12 cellular contexts compared by ENCODE assay signal in the genomic region with DNA sequence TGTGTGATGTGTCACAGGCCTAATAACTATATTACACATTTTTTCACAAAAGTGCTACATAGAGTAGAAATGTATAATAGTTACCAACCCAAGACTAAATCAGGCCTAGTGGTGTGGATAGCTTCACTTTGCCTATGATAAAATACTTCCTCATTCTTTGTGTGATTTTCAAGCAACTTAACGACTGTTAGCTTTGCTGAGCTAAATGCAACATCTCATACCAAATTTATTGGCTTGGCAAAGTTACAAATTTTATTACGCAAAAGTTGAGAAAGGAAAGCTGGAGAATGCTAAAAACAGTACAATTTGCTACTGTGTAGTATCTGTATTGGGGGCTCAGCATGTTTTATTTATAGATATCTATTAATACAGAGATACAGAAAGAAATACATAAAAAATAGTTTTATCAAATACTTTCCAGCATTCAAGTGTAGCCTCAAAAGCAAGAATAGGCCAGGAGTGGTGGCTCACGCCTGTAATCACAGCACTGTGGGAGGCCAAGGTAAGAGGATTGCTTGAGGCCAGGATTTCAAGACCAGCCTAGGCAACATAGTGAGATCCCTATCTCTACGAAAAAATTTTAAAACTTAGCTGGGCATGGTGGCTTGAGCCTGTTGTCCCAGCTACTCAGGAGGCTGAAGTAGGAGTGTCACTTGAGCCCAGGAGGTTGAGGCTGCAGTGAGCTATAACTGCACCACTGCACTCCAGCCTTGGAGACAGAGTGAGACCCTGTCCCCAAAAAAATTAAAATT. TPM values are rescaled to one million over a fixed set of nuclear protein-coding genes. Genes with fewer than 3 reads are reported as not detected.
DNase-seq lines count a peak whose midpoint lies in the region; ATAC-seq and TF ChIP-seq lines count a peak whose summit lies in the region.
"Had no signal": no experiment of that assay in that cellular context is flagged by ENCODE, and none has a peak within 500 bp of the region (broad histone marks: within the 10 kb centered on the region; RNA-seq: fewer than 3 reads in every experiment).

No MANE protein-coding gene starts in this region.

- ATAC-seq in activated T-cell treated with anti-CD3 and anti-CD28 coated beads, Interleukin-2, amount 50 U/mL, for 4 hours: no peak

- no peaks in the 10 kb centered on the region for H3K36me3 Mint-ChIP-seq in mesothelial cell of epicardium
- H3K36me3 Mint-ChIP-seq in activated T-cell treated with anti-CD3 and anti-CD28 coated beads, Interleukin-2, amount 50 U/mL, for 4 hours (ENCODE audit: insufficient read depth): no peaks in the 10 kb centered on the region
- H3K36me3 Mint-ChIP-seq in activated CD4-positive, alpha-beta memory T cell treated with anti-CD3 and anti-CD28 coated beads for 36 hours: no peaks in the 10 kb centered on the region
- H3K36me3 Mint-ChIP-seq in activated CD4-positive, alpha-beta memory T cell treated with anti-CD3 and anti-CD28 coated beads, Interleukin-2, amount 10 ng/mL, durations not matched to agents 7 days and 5 days (ENCODE audit: low read depth): no peaks in the 10 kb centered on the region

- peaks cover 43% of the 10 kb centered on the region for H3K4me1 Mint-ChIP-seq in mesothelial cell of epicardium
- peaks cover 17% of the 10 kb centered on the region for H3K4me1 Mint-ChIP-seq in activated T-cell treated with anti-CD3 and anti-CD28 coated beads, Interleukin-2, amount 50 U/mL, for 4 hours (ENCODE audit: low read depth)
- peaks cover 16% of the 10 kb centered on the region for H3K4me1 Mint-ChIP-seq in activated CD4-positive, alpha-beta memory T cell treated with anti-CD3 and anti-CD28 coated beads for 36 hours (ENCODE audit: low read depth)
- H3K4me1 Mint-ChIP-seq in activated CD4-positive, alpha-beta memory T cell treated with anti-CD3 and anti-CD28 coated beads, Interleukin-2, amount 10 ng/mL, durations not matched to agents 7 days and 5 days: peaks cover 13% of the 10 kb centered on the region

- H3K27me3 Mint-ChIP-seq in mesothelial cell of epicardium (ENCODE audit: low read depth): peaks cover 2% of the 10 kb centered on the region
- peaks cover 28% of the 10 kb centered on the region for H3K27me3 Mint-ChIP-seq in activated T-cell treated with anti-CD3 and anti-CD28 coated beads, Interleukin-2, amount 50 U/mL, for 4 hours (ENCODE audit: low read depth)
- peaks cover 25% of the 10 kb centered on the region for H3K27me3 Mint-ChIP-seq in activated CD4-positive, alpha-beta memory T cell treated with anti-CD3 and anti-CD28 coated beads for 36 hours
- H3K27me3 Mint-ChIP-seq in activated CD4-positive, alpha-beta memory T cell treated with anti-CD3 and anti-CD28 coated beads, Interleukin-2, amount 10 ng/mL, durations not matched to agents 7 days and 5 days: peaks cover 42% of the 10 kb centered on the region

- no peak for TF ChIP-seq CTCF in mesothelial cell of epicardium (IDR thresholded peaks at IDR 0.05; ENCODE audit: unreplicated experiment)

- peak; percentile 53 for DNase-seq in AG20443 (ENCODE audit: low spot score)
- peak; percentile 34 for DNase-seq in KG1 (lab: John Stamatoyannopoulos, UW)
- DNase-seq in SKM-1 treated with dmso at 0.1 percent for 144 hours (lab: John Stamatoyannopoulos, UW; ENCODE audit: unreplicated experiment): peak; percentile 63
- DNase-seq in mesothelial cell of epicardium (ENCODE audit: low spot score in 2 of 2, unreplicated experiment in 2 of 2): no peak
- no peak for DNase-seq in activated T-cell treated with anti-CD3 and anti-CD28 coated beads, Interleukin-2, amount 50 U/mL, for 4 hours
- DNase-seq in activated CD4-positive, alpha-beta memory T cell treated with anti-CD3 and anti-CD28 coated beads for 36 hours: no peak
- DNase-seq in activated CD8-positive, alpha-beta memory T cell treated with anti-CD3 and anti-CD28 coated beads, Interleukin-2, amount 50 U/mL, for 4 hours: no peak
- DNase-seq in activated CD4-positive, alpha-beta memory T cell treated with anti-CD3 and anti-CD28 coated beads, Interleukin-2, amount 10 ng/mL, durations not matched to agents 7 days and 5 days: no peak
- DNase-seq: activated CD4-positive, CD25-positive, alpha-beta regulatory T cell treated with anti-CD3 and anti-CD28 coated beads, Interleukin-2, amount 50 U/mL, for 72 hours; C1 segment of cervical spinal cord; Karpas-422; upper lobe of left lung had no signal

- CTCF ChIA-PET in activated CD4-positive, alpha-beta memory T cell treated with anti-CD3 and anti-CD28 coated beads for 36 hours (lab: Charles Lee): interaction anchor here (0.6 to 6.7 kb wide), 7 partner anchors 11 to 854 kb away, joined by 3 to 82 read pairs (median 3); no protein-coding TSS in a partner anchor
- CTCF ChIA-PET in activated CD4-positive, alpha-beta memory T cell treated with anti-CD3 and anti-CD28 coated beads, Interleukin-2, amount 10 ng/mL, durations not matched to agents 7 days and 5 days (lab: Charles Lee): interaction anchor here (0.7 to 1.1 kb wide), 3 partner anchors 45 to 726 kb away, joined by 3 to 6 read pairs (median 3); no protein-coding TSS in a partner anchor

- H3K9me3 Mint-ChIP-seq in mesothelial cell of epicardium: no peaks in the 10 kb centered on the region
- no peaks in the 10 kb centered on the region for H3K9me3 Mint-ChIP-seq in activated T-cell treated with anti-CD3 and anti-CD28 coated beads, Interleukin-2, amount 50 U/mL, for 4 hours
- H3K9me3 Mint-ChIP-seq in activated CD4-positive, alpha-beta memory T cell treated with anti-CD3 and anti-CD28 coated beads for 36 hours: no peaks in the 10 kb centered on the region
- H3K9me3 Mint-ChIP-seq in activated CD4-positive, alpha-beta memory T cell treated with anti-CD3 and anti-CD28 coated beads, Interleukin-2, amount 10 ng/mL, durations not matched to agents 7 days and 5 days: no peaks in the 10 kb centered on the region

- no peak overlapping the region for H3K4me3 Mint-ChIP-seq in mesothelial cell of epicardium
- no peak overlapping the region for H3K4me3 Mint-ChIP-seq in activated T-cell treated with anti-CD3 and anti-CD28 coated beads, Interleukin-2, amount 50 U/mL, for 4 hours
- H3K4me3 Mint-ChIP-seq in activated CD4-positive, alpha-beta memory T cell treated with anti-CD3 and anti-CD28 coated beads for 36 hours: no peak overlapping the region
- no peak overlapping the region for H3K4me3 Mint-ChIP-seq in activated CD4-positive, alpha-beta memory T cell treated with anti-CD3 and anti-CD28 coated beads, Interleukin-2, amount 10 ng/mL, durations not matched to agents 7 days and 5 days

- H3K27ac Mint-ChIP-seq in mesothelial cell of epicardium: peak overlapping the region; percentile 71
- no peak overlapping the region for H3K27ac Mint-ChIP-seq in activated CD4-positive, alpha-beta memory T cell treated with anti-CD3 and anti-CD28 coated beads for 36 hours
- no peak overlapping the region for H3K27ac Mint-ChIP-seq in activated CD4-positive, alpha-beta memory T cell treated with anti-CD3 and anti-CD28 coated beads, Interleukin-2, amount 10 ng/mL, durations not matched to agents 7 days and 5 days

- POLR2A ChIA-PET in activated CD4-positive, alpha-beta memory T cell treated with anti-CD3 and anti-CD28 coated beads for 36 hours (lab: Charles Lee): interaction anchor here (0.6 kb wide), 1 partner anchor 686 kb away, joined by 3 read pairs; no protein-coding TSS in a partner anchor
- POLR2A ChIA-PET in activated CD4-positive, alpha-beta memory T cell treated with anti-CD3 and anti-CD28 coated beads, Interleukin-2, amount 10 ng/mL, durations not matched to agents 7 days and 5 days (lab: Charles Lee): no interaction called here

- intact Hi-C loops in activated CD4-positive, alpha-beta memory T cell treated with anti-CD3 and anti-CD28 coated beads for 36 hours (cut with micrococcal nuclease): no loop called here

RNA-seq across cellular contexts. Expression of a gene that starts 3.6 kb away (rescaled TPM):
- total RNA-seq in mesothelial cell of epicardium: 7.4 to 8.9 TPM (median 8.5 TPM) in 3 replicates
- under 1 TPM in 2 of 3 donors, not detected in 1; 0.24 to 0.25 TPM for total RNA-seq in activated T-cell treated with anti-CD3 and anti-CD28 coated beads, Interleukin-2, amount 50 U/mL, for 4 hours
- total RNA-seq in activated CD4-positive, alpha-beta memory T cell treated with anti-CD3 and anti-CD28 coated beads for 36 hours: not detected
- under 1 TPM in 1 of 2 experiments, not detected in 1; 0.10 TPM for total RNA-seq in activated CD4-positive, alpha-beta memory T cell treated with anti-CD3 and anti-CD28 coated beads, Interleukin-2, amount 10 ng/mL, durations not matched to agents 7 days and 5 days

Comparison
In these comparisons a context has a peak if more than half of its experiments do, and no peak if none do; other contexts are left out.
1. DNase-seq: peak in AG20443 (single experiment), KG1 (single experiment) and SKM-1 treated with dmso at 0.1 percent for 144 hours (single experiment); none in mesothelial cell of epicardium (0 of 2), activated T-cell treated with anti-CD3 and anti-CD28 coated beads, Interleukin-2, amount 50 U/mL, for 4 hours (single experiment), activated CD4-positive, alpha-beta memory T cell treated with anti-CD3 and anti-CD28 coated beads for 36 hours (single experiment), activated CD8-positive, alpha-beta memory T cell treated with anti-CD3 and anti-CD28 coated beads, Interleukin-2, amount 50 U/mL, for 4 hours (single experiment) and activated CD4-positive, alpha-beta memory T cell treated with anti-CD3 and anti-CD28 coated beads, Interleukin-2, amount 10 ng/mL, durations not matched to agents 7 days and 5 days (single experiment).